Comparison of ENCODE assay signal across 8 cellular contexts in the genomic region with DNA sequence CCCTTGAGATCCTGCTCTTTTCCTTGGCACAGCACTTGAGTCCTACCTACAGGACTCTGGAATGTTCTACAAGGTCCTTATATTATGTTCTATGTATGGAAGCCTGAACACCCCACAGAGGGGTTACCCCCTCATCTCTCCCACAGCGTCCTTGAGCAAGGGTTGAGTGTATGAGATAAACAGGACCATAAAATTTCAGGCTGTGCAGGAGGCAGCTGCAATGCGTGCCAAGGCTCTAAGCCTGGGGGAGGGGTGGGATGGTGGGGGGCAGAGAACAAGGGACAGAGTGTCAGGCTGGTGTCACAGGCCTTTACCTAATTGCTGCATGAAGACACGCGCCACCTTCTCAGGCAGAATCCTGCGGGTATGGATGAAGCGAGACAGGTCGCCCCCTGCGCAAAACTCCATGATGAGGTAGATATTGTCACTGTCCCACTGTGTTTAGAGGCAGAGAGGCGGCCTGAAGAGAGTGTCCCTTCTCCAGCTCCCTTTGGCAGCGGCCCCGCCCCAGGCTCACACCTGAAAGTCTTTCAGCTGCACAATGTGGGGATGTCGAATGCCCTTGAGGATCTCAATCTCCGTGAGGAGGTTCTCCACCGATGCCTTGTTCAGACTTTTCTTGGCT. TPM values are rescaled to one million over a fixed set of nuclear protein-coding genes. Genes with fewer than 3 reads are reported as not detected.
DNase-seq lines count a peak whose midpoint lies in the region; ATAC-seq, FAIRE-seq and TF ChIP-seq lines count a peak whose summit lies in the region.

No MANE protein-coding gene starts in this region.

- POLR2A ChIA-PET in A549 (lab: Yijun Ruan, JAX) = interaction anchor here (0.6 kb wide), 1 partner anchor 57 kb away, joined by 4 read pairs; no protein-coding TSS in a partner anchor

- ATAC-seq in A549 (no peak), mucosa of descending colon (peak; percentile 8), GM19328 (IDR thresholded peaks at IDR 0.05; ENCODE audit: unreplicated experiment) (no peak), GM21381 (IDR thresholded peaks at IDR 0.05; ENCODE audit: unreplicated experiment) (no peak)

- H3K4me1 ChIP-seq in A549 (peaks cover 13% of the 10 kb centered on the region), mammary epithelial cell (ENCODE audit: insufficient read depth, low read length) (peaks cover 8% of the 10 kb centered on the region), mucosa of descending colon (ENCODE audit: low read depth) (peaks cover 20% of the 10 kb centered on the region)

- peak overlapping the region; percentile 66 for H3K4me3 ChIP-seq in A549
- peak overlapping the region; percentile 91 for H3K4me3 ChIP-seq in HL-60 (replicated peaks; ENCODE audit: insufficient read depth, low read length)
- H3K4me3 ChIP-seq in mammary epithelial cell (replicated peaks in 1 of 3; ENCODE audit: insufficient read depth in 1 of 3, low read depth in 2 of 3, low read length in 3 of 3) = peak overlapping the region; percentile 78 to 98 (median 89)
- H3K4me3 ChIP-seq in mucosa of descending colon = no peak overlapping the region

- 84% methylated on average over 14 of the region's 14 CpGs for WGBS in A549 (ENCODE audit: missing lambda C conversion rate)
- WGBS in mammary epithelial cell (ENCODE audit: low coverage, missing lambda C conversion rate) = 79% methylated on average over 12 of the region's 14 CpGs

- TF ChIP-seq RAD21 in A549 (conservative IDR thresholded peaks at IDR 0.05 in 1 of 2, IDR thresholded peaks at IDR 0.05 in 1 of 2) = no peak

- intact Hi-C loops in mammary epithelial cell (cut with micrococcal nuclease) (loop anchor here (2.0 kb wide), 3 partner anchors 25 to 69 kb away; no protein-coding TSS in a partner anchor), mucosa of descending colon (cut with DNase I, micrococcal nuclease) (no loop called here)

- in situ Hi-C loops in mammary epithelial cell (cut with MboI; ENCODE audit: low sequenced_read_pairs in 2 of 2) = no loop called here

- H3K27me3 ChIP-seq in HL-60 (ENCODE audit: insufficient read depth, poor library complexity, severe bottlenecking) (no peaks in the 10 kb centered on the region), mammary epithelial cell (ENCODE audit: insufficient read depth, low read length) (no peaks in the 10 kb centered on the region)

- no peaks in the 10 kb centered on the region for H4K20me1 ChIP-seq in mammary epithelial cell (ENCODE audit: insufficient read depth, low read length)

- H3K4me2 ChIP-seq in A549 (peak overlapping the region; percentile 88), mammary epithelial cell (ENCODE audit: insufficient read depth, low read depth, low read length) (peak overlapping the region; percentile 99)

- dilution Hi-C loops in mammary epithelial cell (cut with HindIII; ENCODE audit: low sequenced_read_pairs) = no loop called here

- CTCF ChIA-PET in A549 (lab: Yijun Ruan, JAX) (interaction anchor here (1.0 to 66.7 kb wide), 8 partner anchors 9 to 60 kb away, joined by 3 to 1908 read pairs (median 6); partner anchors contain the start of genes CPLX3, CSK and LMAN1L), mammary epithelial cell (lab: Charles Lee; ENCODE audit: low non-redundant PET) (interaction anchor here (0.6 kb wide), 2 partner anchors 65 to 108 kb away, joined by 3 read pairs; partner anchors contain the start of gene FAM219B)

- TF ChIP-seq CTCF in A549 (IDR thresholded peaks at IDR 0.05) (no peak), HL-60 (IDR thresholded peaks at IDR 0.05; ENCODE audit: insufficient read depth, low read length) (no peak), mammary epithelial cell (conservative IDR thresholded peaks at IDR 0.05 in 1 of 2, IDR thresholded peaks at IDR 0.05 in 1 of 2; ENCODE audit: extremely low read depth in 1 of 2, insufficient read depth in 1 of 2, low read depth in 1 of 2, low read length in 2 of 2) (no peak), mucosa of descending colon (IDR thresholded peaks at IDR 0.05) (no peak)

- no TSS peak for BruUV-seq in mammary epithelial cell (replicated peaks; lab: Mats Ljungman, UMichigan)

- H3K27ac ChIP-seq in A549 = peak overlapping the region in 1 of 2 experiments; percentile 95; a peak in 4 of 6 replicates
- H3K27ac ChIP-seq in HL-60 (replicated peaks) = no peak overlapping the region
- no peak overlapping the region for H3K27ac ChIP-seq in mammary epithelial cell (ENCODE audit: insufficient read depth, low read depth, low read length)

- no peaks in the 10 kb centered on the region for H3K9me3 ChIP-seq in A549
- H3K9me3 ChIP-seq in mammary epithelial cell (replicated peaks; ENCODE audit: insufficient read depth, low read length) = no peaks in the 10 kb centered on the region
- no peaks in the 10 kb centered on the region for H3K9me3 ChIP-seq in mucosa of descending colon

- H3K36me3 ChIP-seq in mammary epithelial cell (ENCODE audit: insufficient read depth, low read length) = no peaks in the 10 kb centered on the region
- H3K36me3 ChIP-seq in mucosa of descending colon (ENCODE audit: low read depth) = no peaks in the 10 kb centered on the region

- H2AFZ ChIP-seq in mammary epithelial cell (ENCODE audit: low read depth, low read length) = no peak overlapping the region

- H3K79me2 ChIP-seq in mammary epithelial cell (ENCODE audit: insufficient read depth, low read length) = no peaks in the 10 kb centered on the region

- DNase-seq in A549 (ENCODE audit: low read depth in 1 of 2, low spot score in 1 of 2) (no peak), HL-60 (ENCODE audit: low read depth in 1 of 2, low spot score in 1 of 2) (no peak), mammary epithelial cell (no peak), mucosa of descending colon (peak in 1 of 3 donors; percentile 64), Ammon's horn (ENCODE audit: low spot score) (no peak), GM19239 (ENCODE audit: insufficient read length, low spot score) (no peak)

- no peak for FAIRE-seq in A549 (lab: Jason Lieb, UNC)
- no peak for FAIRE-seq in GM19239 (lab: Jason Lieb, UNC)

- no peak for TF ChIP-seq EP300 in A549 (IDR thresholded peaks at IDR 0.05)

- H3K9ac ChIP-seq in mammary epithelial cell (ENCODE audit: insufficient read depth, low read length) = no peak overlapping the region

- no peak for TF ChIP-seq POLR2A in A549 (IDR thresholded peaks at IDR 0.05; ENCODE audit: low read length)

TF ChIP-seq in A549, 52 proteins besides CTCF, POLR2A, EP300 and RAD21 (continues in another document):
- TF ChIP-seq TP53 (CRISPR knock-in tag; IDR thresholded peaks at IDR 0.05) (no peak), MAZ (IDR thresholded peaks at IDR 0.05; ENCODE audit: borderline replicate concordance, low read depth, low read length) (no peak), FOSL2 (IDR thresholded peaks at IDR 0.05) (no peak), FOSL2 (CRISPR knock-in tag; IDR thresholded peaks at IDR 0.05) (no peak)

RNA-seq across cellular contexts. Expression of gene ULK3, which starts 1.1 kb away (rescaled TPM):
- 48.9 and 58.4 TPM in 2 replicates for polyA plus RNA-seq in A549 (2011; rRNA removed)
- 42.6 and 54.4 TPM in 2 replicates for polyA plus RNA-seq in A549 (2012; cell fraction: cytosol; rRNA removed)
- polyA plus RNA-seq in A549 (2012; cell fraction: nucleus; rRNA removed) = 338 and 363 TPM in 2 replicates
- polyA plus RNA-seq in A549 (2017; fragmentation: RNase III; extraction: RNeasy Plus Mini Kit Qiagen cat#74134 plus additional on column Dnase treatment) = 23.0 to 28.1 TPM (median 28.0 TPM) in 3 replicates
- 35.4 and 62.0 TPM in 2 replicates for polyA minus RNA-seq in A549 (2011; rRNA and poly(A)+ RNA removed)
- total RNA-seq in mammary epithelial cell = 10 to 100 TPM; 20.0 to 26.3 TPM
- 17.8 TPM for polyA plus RNA-seq in mammary epithelial cell
- polyA minus RNA-seq in mammary epithelial cell = 22.1 TPM
- 10 to 100 TPM; 66.5 to 89.3 (median 73.1) TPM for total RNA-seq in mucosa of descending colon

RNA-seq across cellular contexts. Expression of gene CPLX3, which starts 15.4 kb away (rescaled TPM):
- polyA plus RNA-seq in A549 (2011; rRNA removed) = 0.05 TPM in 1 of 2 replicates, not detected in the other
- not detected in 2 replicates for polyA plus RNA-seq in A549 (2012; cell fraction: cytosol; rRNA removed)
- polyA plus RNA-seq in A549 (2012; cell fraction: nucleus; rRNA removed) = 0.08 TPM in 1 of 2 replicates, not detected in the other
- not detected in 3 replicates for polyA plus RNA-seq in A549 (2017; fragmentation: RNase III; extraction: RNeasy Plus Mini Kit Qiagen cat#74134 plus additional on column Dnase treatment)
- polyA minus RNA-seq in A549 (2011; rRNA and poly(A)+ RNA removed) = not detected in 2 replicates
- not detected for total RNA-seq in mammary epithelial cell
- polyA plus RNA-seq in mammary epithelial cell = not detected
- polyA minus RNA-seq in mammary epithelial cell = not detected
- total RNA-seq in mucosa of descending colon = under 1 TPM in 2 of 3 donors, not detected in 1; 0.16 to 0.19 TPM

RNA-seq across cellular contexts. Expression of gene LMAN1L, which starts 29.2 kb away (rescaled TPM):
- polyA plus RNA-seq in A549 (2011; rRNA removed) = not detected in 2 replicates
- polyA plus RNA-seq in A549 (2012; cell fraction: cytosol; rRNA removed) = not detected in 2 replicates
- 0.16 and 0.47 TPM in 2 replicates for polyA plus RNA-seq in A549 (2012; cell fraction: nucleus; rRNA removed)
- polyA plus RNA-seq in A549 (2017; fragmentation: RNase III; extraction: RNeasy Plus Mini Kit Qiagen cat#74134 plus additional on column Dnase treatment) = not detected in 3 replicates
- polyA minus RNA-seq in A549 (2011; rRNA and poly(A)+ RNA removed) = 0.08 TPM in 1 of 2 replicates, not detected in the other
- total RNA-seq in mammary epithelial cell = under 1 TPM in 1 of 2 donors, not detected in 1; 0.14 TPM
- polyA plus RNA-seq in mammary epithelial cell = not detected
- polyA minus RNA-seq in mammary epithelial cell = not detected
- total RNA-seq in mucosa of descending colon = under 1 TPM; 0.32 to 0.60 (median 0.55) TPM

RNA-seq across cellular contexts. Expression of gene SCAMP2, which starts 31.3 kb away (rescaled TPM):
- 128 TPM in 2 replicates for polyA plus RNA-seq in A549 (2011; rRNA removed)
- polyA plus RNA-seq in A549 (2012; cell fraction: cytosol; rRNA removed) = 66.6 and 93.6 TPM in 2 replicates
- 96.7 and 99.0 TPM in 2 replicates for polyA plus RNA-seq in A549 (2012; cell fraction: nucleus; rRNA removed)
- polyA plus RNA-seq in A549 (2017; fragmentation: RNase III; extraction: RNeasy Plus Mini Kit Qiagen cat#74134 plus additional on column Dnase treatment) = 40.4 to 43.3 TPM (median 41.5 TPM) in 3 replicates
- 199 and 259 TPM in 2 replicates for polyA minus RNA-seq in A549 (2011; rRNA and poly(A)+ RNA removed)
- 10 to 100 TPM; 36.5 to 52.6 TPM for total RNA-seq in mammary epithelial cell
- 70.6 TPM for polyA plus RNA-seq in mammary epithelial cell
- 325 TPM for polyA minus RNA-seq in mammary epithelial cell
- 100 to 1,000 TPM; 125 to 236 (median 218) TPM for total RNA-seq in mucosa of descending colon

RNA-seq across cellular contexts. Expression of gene MPI, which starts 48.0 kb away (rescaled TPM):
- polyA plus RNA-seq in A549 (2011; rRNA removed) (53.7 and 74.4 TPM in 2 replicates), A549 (2017; fragmentation: RNase III; extraction: RNeasy Plus Mini Kit Qiagen cat#74134 plus additional on column Dnase treatment) (32.9 to 39.9 TPM (median 39.4 TPM) in 3 replicates), mammary epithelial cell (87.6 TPM)
- 42.7 and 49.7 TPM in 2 replicates for polyA plus RNA-seq in A549 (2012; cell fraction: cytosol; rRNA removed)
- polyA plus RNA-seq in A549 (2012; cell fraction: nucleus; rRNA removed) = 56.1 and 59.5 TPM in 2 replicates
- polyA minus RNA-seq in A549 (2011; rRNA and poly(A)+ RNA removed) = 79.0 and 112 TPM in 2 replicates
- total RNA-seq in mammary epithelial cell (10 to 100 TPM; 32.1 to 32.7 TPM), mucosa of descending colon (10 to 100 TPM; 50.2 to 96.5 (median 68.3) TPM)
- polyA minus RNA-seq in mammary epithelial cell = 68.4 TPM
